In the genomic region with DNA sequence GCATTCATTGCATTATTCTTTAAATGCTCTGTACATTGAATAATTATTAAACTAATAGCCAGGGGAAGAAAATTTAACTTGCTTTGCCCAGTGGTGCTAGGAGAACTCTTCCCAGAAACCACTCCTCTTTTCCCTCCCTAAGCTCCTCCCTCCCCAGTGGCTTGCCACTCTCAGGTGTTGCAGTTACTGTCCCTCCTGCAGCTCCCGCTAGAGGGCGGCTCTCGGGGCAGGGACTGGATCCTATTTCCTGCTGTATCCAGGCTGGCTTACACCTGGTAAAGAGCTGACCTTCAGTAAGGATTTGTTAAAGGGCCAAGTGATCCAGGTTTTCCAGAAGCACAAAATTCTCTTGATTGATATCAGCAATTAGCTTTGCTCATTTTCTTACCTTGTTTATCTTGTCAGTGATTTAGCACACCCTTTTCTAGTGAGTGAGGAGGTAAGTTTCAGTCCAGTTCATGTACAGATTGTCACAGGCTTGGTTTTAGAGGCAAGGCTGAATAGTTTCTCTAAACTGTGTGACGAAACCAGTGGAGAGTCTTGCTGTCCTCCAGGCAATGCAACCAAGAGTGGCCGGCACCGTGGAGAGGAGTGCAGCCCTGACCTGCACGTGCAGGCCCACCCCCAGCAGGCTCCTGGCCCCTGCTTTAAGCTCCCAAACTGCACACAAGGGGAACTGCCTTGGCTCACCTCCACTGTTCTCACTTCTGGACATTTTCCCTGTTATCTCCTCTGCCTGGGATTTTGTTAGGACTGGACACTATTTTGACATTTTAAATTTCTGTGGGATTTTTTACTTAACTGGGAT, we compare ENCODE assay signal across 8 cellular contexts.
A peak's percentile ranks its signal among the peaks of the same experiment; 100 is the strongest.
DNase-seq lines count a peak whose midpoint lies in the region; ATAC-seq and TF ChIP-seq lines count a peak whose summit lies in the region.

No MANE protein-coding gene starts in this region.

- TF ChIP-seq CTCF in 22Rv1 (IDR thresholded peaks at IDR 0.05) (peak; percentile 98), GM12872 (IDR thresholded peaks at IDR 0.05; ENCODE audit: insufficient read depth, low read depth, low read length) (peak; percentile 84), VCaP (conservative IDR thresholded peaks at IDR 0.05) (peak; percentile 99), heart left ventricle (IDR thresholded peaks at IDR 0.05) (peak in 11 of 12 donors; percentile 21 to 62 (median 45))

- no peak overlapping the region for H3K4me3 ChIP-seq in heart left ventricle

- H3K36me3 ChIP-seq in heart left ventricle = no peaks in the 10 kb centered on the region

- no peaks in the 10 kb centered on the region for H3K9me3 ChIP-seq in heart left ventricle

- WGBS in heart left ventricle, 4 donors = 50 to 62% (median 55%) methylated on average over 7 of the region's 7 CpGs

- H3K27me3 ChIP-seq in heart left ventricle = no peaks in the 10 kb centered on the region

- peaks cover 0 to 28% (median 16%) of the 10 kb centered on the region in 12 donors for H3K4me1 ChIP-seq in heart left ventricle

- H3K27ac ChIP-seq in 22Rv1 (peak overlapping the region; percentile 29), VCaP (peak overlapping the region; percentile 85), heart left ventricle (peak overlapping the region in 1 of 12 donors; percentile 9)

- DNase-seq in NCI-H146 (lab: John Stamatoyannopoulos, UW) = peak; percentile 61
- peak; percentile 31 to 66 (median 44) for DNase-seq in heart left ventricle
- DNase-seq in stimulated activated CD4-positive, alpha-beta T cell treated with anti-CD3 and anti-CD28 coated beads, Interleukin-4, amount 100 ng/mL, for 48 hours (ENCODE audit: low read depth in 2 of 2) = peak; percentile 8 to 11
- DNase-seq in mesenteric fat pad (ENCODE audit: low spot score) = no peak

- TF ChIP-seq POLR2A in heart left ventricle (IDR thresholded peaks at IDR 0.05) = no peak

- peak; percentile 70 for ATAC-seq in HG02588 (IDR thresholded peaks at IDR 0.05; ENCODE audit: unreplicated experiment)
- peak in 3 of 4 donors; percentile 48 to 67 (median 54) for ATAC-seq in heart left ventricle

- intact Hi-C loops in heart left ventricle (cut with DNase I) = loop anchor here in 1 of 10 donors (5.0 kb wide), 1 partner anchor 422 kb away; the partner anchor contains the start of gene SPOCK1

Comparison
In these comparisons a context has a peak if more than half of its experiments do, and no peak if none do; other contexts are left out.
1. CTCF ChIP-seq: peak in every context shown above with its lines; median percentile 99 in VCaP; 98 in 22Rv1; 84 in GM12872; 45 in heart left ventricle.